8 cellular contexts compared by ENCODE assay signal in the genomic region with DNA sequence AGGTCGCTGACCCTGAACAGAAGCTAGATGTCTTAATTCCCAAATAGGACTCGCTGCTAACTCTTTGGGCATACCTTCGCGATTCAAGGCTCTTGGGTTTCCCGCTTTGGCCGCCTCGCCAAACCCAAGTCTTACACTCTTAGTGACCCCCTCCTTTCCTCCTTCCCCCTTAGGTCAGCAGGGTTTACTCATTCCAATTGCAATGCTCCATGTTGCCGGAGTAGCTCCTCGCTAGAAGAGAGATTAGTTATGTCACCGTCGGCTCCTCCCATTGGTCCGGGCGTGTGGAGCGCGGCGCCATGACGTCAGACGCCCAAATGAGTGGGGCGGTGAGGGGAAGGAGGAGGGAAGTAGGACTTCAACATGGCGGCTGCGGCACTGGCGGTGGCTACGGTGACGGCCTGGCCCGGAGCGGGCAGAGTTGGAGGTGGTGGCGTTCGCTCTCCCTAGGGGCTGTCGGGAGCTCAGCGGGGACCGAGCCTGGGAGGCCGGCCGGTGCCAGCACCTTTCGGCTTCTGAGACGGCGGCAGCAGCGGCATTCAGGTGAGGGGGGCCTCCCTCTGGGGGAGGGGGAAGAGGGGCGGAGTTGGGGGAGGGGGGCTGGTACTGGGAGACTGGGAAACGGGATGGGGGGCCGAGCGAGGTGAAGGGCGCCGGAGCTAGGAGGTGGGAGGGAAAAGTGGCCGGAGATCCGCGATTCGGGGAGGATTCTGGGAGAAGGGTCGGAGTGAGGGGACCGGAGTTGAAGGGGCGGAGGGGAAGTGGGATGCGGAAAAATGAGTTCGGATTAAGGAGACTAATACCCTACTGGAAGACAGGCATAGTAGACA. TPM values are rescaled to one million over a fixed set of nuclear protein-coding genes. Genes with fewer than 3 reads are reported as not detected.
DNase-seq lines count a peak whose midpoint lies in the region; ATAC-seq and TF ChIP-seq lines count a peak whose summit lies in the region.

A gene (plus strand): TSS at position 346 of the 830 bp plus-strand sequence. CDS start 41,872 bp downstream, outside the sequence.

- ATAC-seq in GM23338 = peak; percentile 89
- ATAC-seq in activated T-helper 17 cell treated with anti-CD3 and anti-CD28 coated beads, Interleukin-2, amount 50 U/mL, for 72 hours (replicated peaks) = peak; percentile 99
- ATAC-seq in naive thymus-derived CD8-positive, alpha-beta T cell = peak; percentile 98

- H3K27me3 ChIP-seq in DOHH2 (ENCODE audit: control insufficient read depth, low read length) (no peaks in the 10 kb centered on the region), GM23338 (ENCODE audit: insufficient read depth) (no peaks in the 10 kb centered on the region)

- H3K9me3 Mint-ChIP-seq in GM23338 = no peaks in the 10 kb centered on the region
- no peaks in the 10 kb centered on the region for H3K9me3 Mint-ChIP-seq in activated T-helper 17 cell treated with anti-CD3 and anti-CD28 coated beads, Interleukin-2, amount 50 U/mL, for 72 hours
- H3K9me3 Mint-ChIP-seq in naive thymus-derived CD8-positive, alpha-beta T cell = no peaks in the 10 kb centered on the region

- POLR2A ChIA-PET in naive thymus-derived CD8-positive, alpha-beta T cell (lab: Charles Lee) = interaction anchor here (0.7 to 1.6 kb wide), 13 partner anchors 9 to 347 kb away, joined by 3 to 9 read pairs (median 4); a partner anchor contains a TSS

- H3K9me3 ChIP-seq in DOHH2 (ENCODE audit: control insufficient read depth, insufficient read depth, low read length) = no peaks in the 10 kb centered on the region

- H3K4me2 ChIP-seq in DOHH2 (ENCODE audit: low read length) (peak within 1 kb of the TSS; percentile 90), GM23338 (peak within 1 kb of the TSS; percentile 86)

- H3K9me2 ChIP-seq in DOHH2 (replicated peaks; ENCODE audit: control insufficient read depth, low read length) (no peaks in the 10 kb centered on the region), GM23338 (ENCODE audit: insufficient read depth) (no peaks in the 10 kb centered on the region)

- H4K20me1 ChIP-seq in DOHH2 (ENCODE audit: control insufficient read depth, insufficient read depth, low read depth, low read length) (peaks cover 8% of the 10 kb centered on the region; the same call in 1 of the 2 replicates), GM23338 (replicated peaks; ENCODE audit: insufficient read depth) (peaks cover 19% of the 10 kb centered on the region; the same call in 1 of the 2 replicates)

- H3K27ac ChIP-seq in DOHH2 (ENCODE audit: low read depth, low read length) = peak within 1 kb of the TSS; percentile 48
- peak within 1 kb of the TSS; percentile 93 for H3K27ac ChIP-seq in GM23338 (ENCODE audit: low read depth)

- H3K27me3 Mint-ChIP-seq in GM23338 (ENCODE audit: insufficient read depth, low read depth, poor library complexity) = peaks cover 12% of the 10 kb centered on the region
- no peaks in the 10 kb centered on the region for H3K27me3 Mint-ChIP-seq in activated T-helper 17 cell treated with anti-CD3 and anti-CD28 coated beads, Interleukin-2, amount 50 U/mL, for 72 hours
- H3K27me3 Mint-ChIP-seq in naive thymus-derived CD8-positive, alpha-beta T cell = no peaks in the 10 kb centered on the region

- peak; percentile 99 for DNase-seq in GM23338 (ENCODE audit: low spot score)
- DNase-seq in LHCN-M2 (ENCODE audit: low read depth) = peak; percentile 98
- peak; percentile 97 for DNase-seq in RPMI8226
- peak; percentile 97 for DNase-seq in fibroblast of mammary gland (ENCODE audit: low read depth)
- peak; percentile 82 to 97 (median 94) for DNase-seq in naive thymus-derived CD8-positive, alpha-beta T cell
- DNase-seq in stimulated activated naive CD4-positive, alpha-beta T cell (lab: John Stamatoyannopoulos, UW) = peak; percentile 84 to 95 (median 92)

- TF ChIP-seq CTCF in DOHH2 (IDR thresholded peaks at IDR 0.05; ENCODE audit: low read depth, low read length, poor library complexity, severe bottlenecking) = no peak
- TF ChIP-seq CTCF in GM23338 (conservative IDR thresholded peaks at IDR 0.05; ENCODE audit: low read depth in 2 of 2) = no peak
- no peak for TF ChIP-seq CTCF in fibroblast of mammary gland (conservative IDR thresholded peaks at IDR 0.05; ENCODE audit: control insufficient read depth, insufficient read depth, low read depth, low read length)

- H3K4me3 ChIP-seq in DOHH2 (ENCODE audit: low read length) (peak within 1 kb of the TSS; percentile 88), GM23338 (peak within 1 kb of the TSS; percentile 81), fibroblast of mammary gland (ENCODE audit: control insufficient read depth, low read depth, low read length) (peak within 1 kb of the TSS; percentile 99)

- peaks cover 7% of the 10 kb centered on the region; the same call in 2 of the 3 replicates for H3K36me3 Mint-ChIP-seq in GM23338 (ENCODE audit: low read depth)
- peaks cover 31% of the 10 kb centered on the region for H3K36me3 Mint-ChIP-seq in activated T-helper 17 cell treated with anti-CD3 and anti-CD28 coated beads, Interleukin-2, amount 50 U/mL, for 72 hours (ENCODE audit: low read depth)
- peaks cover 0 to 9% (median 0%) of the 10 kb centered on the region in 3 donors for H3K36me3 Mint-ChIP-seq in naive thymus-derived CD8-positive, alpha-beta T cell

- H3K36me3 ChIP-seq in DOHH2 (ENCODE audit: control insufficient read depth, low read length) = peaks cover 6% of the 10 kb centered on the region; the same call in 1 of the 2 replicates
- no peaks in the 10 kb centered on the region for H3K36me3 ChIP-seq in GM23338 (ENCODE audit: insufficient read depth)

- H3F3A ChIP-seq in DOHH2 (ENCODE audit: control insufficient read depth, insufficient read depth) (peaks cover 5% of the 10 kb centered on the region), GM23338 (replicated peaks; ENCODE audit: low read depth) (no peaks in the 10 kb centered on the region)

- H3K4me3 Mint-ChIP-seq in GM23338 = peak within 1 kb of the TSS; percentile 96
- peak within 1 kb of the TSS; percentile 93 for H3K4me3 Mint-ChIP-seq in activated T-helper 17 cell treated with anti-CD3 and anti-CD28 coated beads, Interleukin-2, amount 50 U/mL, for 72 hours
- peak within 1 kb of the TSS; percentile 91 to 98 (median 94) for H3K4me3 Mint-ChIP-seq in naive thymus-derived CD8-positive, alpha-beta T cell

- no peaks in the 10 kb centered on the region for H3K4me1 Mint-ChIP-seq in GM23338
- H3K4me1 Mint-ChIP-seq in activated T-helper 17 cell treated with anti-CD3 and anti-CD28 coated beads, Interleukin-2, amount 50 U/mL, for 72 hours = no peaks in the 10 kb centered on the region
- peaks cover 5 to 36% (median 20%) of the 10 kb centered on the region in 4 donors for H3K4me1 Mint-ChIP-seq in naive thymus-derived CD8-positive, alpha-beta T cell

- H3K4me1 ChIP-seq in DOHH2 (ENCODE audit: control insufficient read depth, low read length) (peaks cover 16% of the 10 kb centered on the region), GM23338 (ENCODE audit: insufficient read depth) (no peaks in the 10 kb centered on the region)

- peak within 1 kb of the TSS; percentile 57 for H2AFZ ChIP-seq in GM23338

- H3K27ac Mint-ChIP-seq in GM23338 = peak within 1 kb of the TSS; percentile 99
- peak within 1 kb of the TSS; percentile 97 for H3K27ac Mint-ChIP-seq in activated T-helper 17 cell treated with anti-CD3 and anti-CD28 coated beads, Interleukin-2, amount 50 U/mL, for 72 hours
- H3K27ac Mint-ChIP-seq in naive thymus-derived CD8-positive, alpha-beta T cell = peak within 1 kb of the TSS; percentile 95 to 99 (median 98)

- peaks cover 64% of the 10 kb centered on the region for H3K79me2 ChIP-seq in DOHH2 (ENCODE audit: control insufficient read depth, low read length)
- H3K79me2 ChIP-seq in GM23338 (replicated peaks; ENCODE audit: insufficient read depth) = peaks cover 54% of the 10 kb centered on the region

TF ChIP-seq in GM23338, 12 proteins besides CTCF, POLR2A, EP300 and RAD21 (continues in another document):
- no peak for TF ChIP-seq EZH2phosphoT487 (IDR thresholded peaks at IDR 0.05; ENCODE audit: unreplicated experiment)
- no peak for TF ChIP-seq ZNF331 (CRISPR knock-in tag; IDR thresholded peaks at IDR 0.05; ENCODE audit: low read depth)
- TF ChIP-seq, protein P1, sequence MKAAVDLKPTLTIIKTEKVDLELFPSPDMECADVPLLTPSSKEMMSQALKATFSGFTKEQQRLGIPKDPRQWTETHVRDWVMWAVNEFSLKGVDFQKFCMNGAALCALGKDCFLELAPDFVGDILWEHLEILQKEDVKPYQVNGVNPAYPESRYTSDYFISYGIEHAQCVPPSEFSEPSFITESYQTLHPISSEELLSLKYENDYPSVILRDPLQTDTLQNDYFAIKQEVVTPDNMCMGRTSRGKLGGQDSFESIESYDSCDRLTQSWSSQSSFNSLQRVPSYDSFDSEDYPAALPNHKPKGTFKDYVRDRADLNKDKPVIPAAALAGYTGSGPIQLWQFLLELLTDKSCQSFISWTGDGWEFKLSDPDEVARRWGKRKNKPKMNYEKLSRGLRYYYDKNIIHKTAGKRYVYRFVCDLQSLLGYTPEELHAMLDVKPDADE (IDR thresholded peaks at IDR 0.05) = no peak
- TF ChIP-seq ZNF114 (CRISPR knock-in tag; IDR thresholded peaks at IDR 0.05) = no peak
- no peak for TF ChIP-seq NANOG (IDR thresholded peaks at IDR 0.05; ENCODE audit: borderline replicate concordance)
- no peak for TF ChIP-seq STAT1 (IDR thresholded peaks at IDR 0.05; ENCODE audit: unreplicated experiment)
- TF ChIP-seq EZH2 (IDR thresholded peaks at IDR 0.05; ENCODE audit: low read depth, unreplicated experiment) = no peak

RNA-seq across cellular contexts. Expression of the gene that starts here (rescaled TPM):
- total RNA-seq in GM23338 (2014; rRNA removed; shearing (Covaris generic)) = 20.7 and 24.9 TPM in 2 replicates
- 16.8 and 17.4 TPM in 2 replicates for polyA plus RNA-seq in GM23338 (2016; fragmentation: Nextera tagmentation; extraction: Ambion mirVana)
- 23.4 and 25.5 TPM in 2 replicates for total RNA-seq in LHCN-M2 (2014; rRNA removed)
- 30.2 TPM for polyA plus RNA-seq in LHCN-M2 (2012)
- 10 to 100 TPM; 39.7 to 46.5 TPM for total RNA-seq in activated T-helper 17 cell treated with anti-CD3 and anti-CD28 coated beads, Interleukin-2, amount 50 U/mL, for 72 hours
- 10 to 100 TPM; 38.9 to 40.2 TPM for total RNA-seq in naive thymus-derived CD8-positive, alpha-beta T cell
- 10 to 100 TPM; 36.3 to 48.1 (median 36.5) TPM for polyA plus RNA-seq in naive thymus-derived CD8-positive, alpha-beta T cell

Comparison
In these comparisons a context has a peak if more than half of its experiments do, and no peak if none do; other contexts are left out.
1. Peak in every context shown above with its lines: DNase-seq, ATAC-seq, H3K4me3 ChIP-seq and H3K27ac ChIP-seq.